In genomic region chr2:172102159-172102857, GRCh38 we compare ENCODE assay signal across 8 cellular contexts. TPM values are rescaled to one million over a fixed set of nuclear protein-coding genes. Genes with fewer than 3 reads are reported as not detected.
DNase-seq lines count a peak whose midpoint lies in the region; ATAC-seq and TF ChIP-seq lines count a peak whose summit lies in the region.

No MANE protein-coding gene starts in this region.

- H3K4me1 ChIP-seq in NT2/D1 (ENCODE audit: insufficient read depth, insufficient read length) (peaks cover 10% of the 10 kb centered on the region), iPS-20b (ENCODE audit: insufficient read depth, low read length) (peaks cover 5% of the 10 kb centered on the region; the same call in 1 of the 2 replicates)

- ATAC-seq in CD4-positive, alpha-beta T cell (ENCODE audit: poor library complexity), result peak; percentile 14
- ATAC-seq in GM18861 (IDR thresholded peaks at IDR 0.05; ENCODE audit: unreplicated experiment) (peak; percentile 9), HG03039 (IDR thresholded peaks at IDR 0.05; ENCODE audit: unreplicated experiment) (peak; percentile 20)

- no peaks in the 10 kb centered on the region for H3K36me3 Mint-ChIP-seq in CD4-positive, alpha-beta T cell (ENCODE audit: low read depth)
- H3K36me3 Mint-ChIP-seq in stimulated activated naive CD8-positive, alpha-beta T cell treated with anti-CD3 and anti-CD28 coated beads, Interleukin-15, Interleukin-2, amounts not matched to agents 100 ng/mL and 50 ng/mL, for 24 hours (ENCODE audit: low read depth), result peaks cover 5% of the 10 kb centered on the region

- no peaks in the 10 kb centered on the region for H3K9me3 ChIP-seq in CD4-positive, alpha-beta T cell (ENCODE audit: control insufficient read depth, low read length)
- H3K9me3 ChIP-seq in NT2/D1 (ENCODE audit: insufficient read depth, low read length), result no peaks in the 10 kb centered on the region
- peaks cover 4% of the 10 kb centered on the region; the same call in 1 of the 2 replicates for H3K9me3 ChIP-seq in iPS-20b (ENCODE audit: insufficient read depth, low read depth, low read length)

- intact Hi-C loops in CD4-positive, alpha-beta T cell (cut with DNase I, micrococcal nuclease), result loop anchor here (2.0 to 10.0 kb wide), 3 partner anchors 16 to 528 kb away; no protein-coding TSS in a partner anchor

- H3K9ac ChIP-seq in NT2/D1 (ENCODE audit: insufficient read length, low read depth), result peak overlapping the region; percentile 59
- no peak overlapping the region for H3K9ac ChIP-seq in iPS-20b (ENCODE audit: low read depth, low read length)

- H3K4me1 Mint-ChIP-seq in CD4-positive, alpha-beta T cell (ENCODE audit: low read depth), result peaks cover 49% of the 10 kb centered on the region
- peaks cover 62% of the 10 kb centered on the region for H3K4me1 Mint-ChIP-seq in stimulated activated naive CD8-positive, alpha-beta T cell treated with anti-CD3 and anti-CD28 coated beads, Interleukin-15, Interleukin-2, amounts not matched to agents 100 ng/mL and 50 ng/mL, for 24 hours (ENCODE audit: low read depth)

- POLR2A ChIA-PET in CD4-positive, alpha-beta T cell (lab: Charles Lee), result interaction anchor here (0.5 to 3.9 kb wide), 7 partner anchors 20 to 362 kb away, joined by 3 to 23 read pairs (median 3); partner anchors contain the start of genes HAT1 and SLC25A12

- peaks cover 98% of the 10 kb centered on the region for H3K27me3 ChIP-seq in CD4-positive, alpha-beta T cell (ENCODE audit: control insufficient read depth, insufficient read depth, low read length)
- H3K27me3 ChIP-seq in NT2/D1 (ENCODE audit: insufficient read depth, insufficient read length) (peaks cover 91% of the 10 kb centered on the region), iPS-20b (ENCODE audit: insufficient read depth, low read length) (peaks cover 98% of the 10 kb centered on the region)

- H3K4me3 ChIP-seq in NT2/D1 (ENCODE audit: insufficient read length, low read depth) (peak overlapping the region; percentile 45), astrocyte of the cerebellum (ENCODE audit: low read depth, low read length) (peak overlapping the region; percentile 47), iPS-20b (ENCODE audit: low read length) (peak overlapping the region; percentile 67; the same call in 1 of the 2 replicates)

- TF ChIP-seq CTCF in CD4-positive, alpha-beta T cell (IDR thresholded peaks at IDR 0.05), result no peak
- no peak for TF ChIP-seq CTCF in astrocyte of the cerebellum (IDR thresholded peaks at IDR 0.05; ENCODE audit: low read depth, low read length, missing control alignments)

- DNase-seq in CD4-positive, alpha-beta T cell, result peak in 1 of 10 experiments; percentile 42
- no peak for DNase-seq in NT2/D1 (ENCODE audit: low read depth, low spot score)
- DNase-seq in astrocyte of the cerebellum (ENCODE audit: low read depth), result no peak
- DNase-seq in middle frontal gyrus (ENCODE audit: extremely low spot score, low spot score), result no peak

- H3K36me3 ChIP-seq in NT2/D1 (ENCODE audit: insufficient read depth, insufficient read length, low read length), result no peaks in the 10 kb centered on the region
- H3K36me3 ChIP-seq in iPS-20b (ENCODE audit: insufficient read depth, low read depth, low read length), result no peaks in the 10 kb centered on the region

- H3K4me3 Mint-ChIP-seq in CD4-positive, alpha-beta T cell, result peak overlapping the region; percentile 84
- peak overlapping the region; percentile 76 for H3K4me3 Mint-ChIP-seq in stimulated activated naive CD8-positive, alpha-beta T cell treated with anti-CD3 and anti-CD28 coated beads, Interleukin-15, Interleukin-2, amounts not matched to agents 100 ng/mL and 50 ng/mL, for 24 hours

- in situ Hi-C loops in astrocyte of the cerebellum (cut with HindIII; ENCODE audit: low sequenced_read_pairs), result no loop called here

- peaks cover 80% of the 10 kb centered on the region for H3K27me3 Mint-ChIP-seq in CD4-positive, alpha-beta T cell
- H3K27me3 Mint-ChIP-seq in stimulated activated naive CD8-positive, alpha-beta T cell treated with anti-CD3 and anti-CD28 coated beads, Interleukin-15, Interleukin-2, amounts not matched to agents 100 ng/mL and 50 ng/mL, for 24 hours, result peaks cover 68% of the 10 kb centered on the region

- H3K9me3 Mint-ChIP-seq in CD4-positive, alpha-beta T cell, result no peaks in the 10 kb centered on the region
- no peaks in the 10 kb centered on the region for H3K9me3 Mint-ChIP-seq in stimulated activated naive CD8-positive, alpha-beta T cell treated with anti-CD3 and anti-CD28 coated beads, Interleukin-15, Interleukin-2, amounts not matched to agents 100 ng/mL and 50 ng/mL, for 24 hours

- peak overlapping the region; percentile 66 for H3K27ac Mint-ChIP-seq in CD4-positive, alpha-beta T cell
- H3K27ac Mint-ChIP-seq in stimulated activated naive CD8-positive, alpha-beta T cell treated with anti-CD3 and anti-CD28 coated beads, Interleukin-15, Interleukin-2, amounts not matched to agents 100 ng/mL and 50 ng/mL, for 24 hours, result peak overlapping the region; percentile 40

- CTCF ChIA-PET in CD4-positive, alpha-beta T cell (lab: Charles Lee), result interaction anchor here (1.0 to 1.2 kb wide), 4 partner anchors 11 to 360 kb away, joined by 3 to 4 read pairs (median 4); no protein-coding TSS in a partner anchor

- H3K27ac ChIP-seq in CD4-positive, alpha-beta T cell (ENCODE audit: low read depth, low read length), result no peak overlapping the region
- H3K27ac ChIP-seq in iPS-20b (ENCODE audit: low read length), result no peak overlapping the region

RNA-seq across cellular contexts. Expression of gene DLX2, which starts 0.4 kb away (rescaled TPM):
- not detected for total RNA-seq in CD4-positive, alpha-beta T cell

RNA-seq across cellular contexts. Expression of gene DLX1, which starts 17.0 kb away (rescaled TPM):
- not detected for total RNA-seq in CD4-positive, alpha-beta T cell
